8 cellular contexts compared by ENCODE assay signal in the genomic region with DNA sequence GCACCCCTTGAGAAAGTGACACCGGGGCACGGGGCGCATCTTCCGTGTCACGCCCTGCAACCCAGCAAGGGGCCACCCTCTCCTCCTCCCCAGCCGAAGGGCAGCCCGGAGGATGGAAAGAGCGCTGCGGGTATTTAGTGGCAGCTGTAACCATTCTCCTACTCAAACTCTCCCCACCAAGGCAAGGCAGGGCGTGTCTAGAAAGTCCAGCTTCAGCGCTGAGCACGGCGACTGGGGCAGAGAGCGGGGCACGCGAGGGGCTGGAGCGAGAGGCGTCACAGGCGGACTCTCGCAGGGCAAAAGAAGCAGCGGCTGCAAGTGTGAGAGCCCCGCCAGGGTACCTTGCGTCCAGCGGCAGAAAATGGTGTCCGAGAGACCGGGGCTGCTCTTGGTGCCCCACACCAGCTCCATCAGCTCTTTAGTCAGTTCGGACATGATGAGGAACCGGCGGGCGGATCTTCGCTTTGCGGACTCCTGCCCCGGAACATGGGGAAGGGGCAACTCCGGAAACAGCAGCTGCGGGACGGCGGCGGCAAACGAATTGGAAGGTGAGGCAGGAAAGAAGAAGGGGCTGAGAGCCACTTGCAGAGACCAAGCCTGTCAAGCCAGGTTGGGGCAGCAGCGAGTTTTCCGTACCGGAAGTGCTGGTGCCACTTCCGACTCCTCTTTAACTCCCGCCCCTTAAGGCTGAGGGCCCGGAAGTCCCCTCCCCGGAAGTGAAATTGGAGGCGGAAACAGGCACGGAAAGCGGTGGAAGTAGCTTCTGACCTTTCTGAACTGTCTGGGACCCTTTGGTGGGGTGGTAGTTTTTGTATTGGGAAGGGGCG. TPM values are rescaled to one million over a fixed set of nuclear protein-coding genes. Genes with fewer than 3 reads are reported as not detected.
DNase-seq lines count a peak whose midpoint lies in the region; ATAC-seq, FAIRE-seq and TF ChIP-seq lines count a peak whose summit lies in the region.

A gene (minus strand): TSS at position 643 of the 827 bp plus-strand sequence. CDS start 208 bp downstream, at position 435.

- intact Hi-C loops in activated B cell treated with CpG ODN at 0.5 μM for 24 hours (cut with micrococcal nuclease): loop anchor here (1.0 to 2.0 kb wide), 3 partner anchors 577 to 1341 kb away; a partner anchor contains a TSS

- peak; percentile 83 for ATAC-seq in GM18861 (IDR thresholded peaks at IDR 0.05; ENCODE audit: unreplicated experiment)
- ATAC-seq in HG03095 (IDR thresholded peaks at IDR 0.05; ENCODE audit: unreplicated experiment): peak; percentile 93
- peak; percentile 92 for ATAC-seq in activated B cell treated with CpG ODN at 0.5 μM for 24 hours (ENCODE audit: low read depth)

- H3K27ac Mint-ChIP-seq in activated B cell treated with CpG ODN at 0.5 μM for 24 hours: peak within 1 kb of the TSS; percentile 92

- POLR2A ChIA-PET in activated B cell treated with CpG ODN at 0.5 μM for 24 hours (lab: Charles Lee): interaction anchor here (1.3 to 1.8 kb wide), 2 partner anchors 577 to 957 kb away, joined by 8 to 18 read pairs; a partner anchor contains a TSS

- H3K4me1 Mint-ChIP-seq in activated B cell treated with CpG ODN at 0.5 μM for 24 hours: peaks cover 39% of the 10 kb centered on the region

- H3K9me3 Mint-ChIP-seq in activated B cell treated with CpG ODN at 0.5 μM for 24 hours: no peaks in the 10 kb centered on the region

- peak within 1 kb of the TSS; percentile 99 for H3K4me3 Mint-ChIP-seq in activated B cell treated with CpG ODN at 0.5 μM for 24 hours

- no peak for TF ChIP-seq CTCF in activated B cell treated with CpG ODN at 0.5 μM for 24 hours (IDR thresholded peaks at IDR 0.05)

- H3K27me3 Mint-ChIP-seq in activated B cell treated with CpG ODN at 0.5 μM for 24 hours: peaks cover 16% of the 10 kb centered on the region

- H3K36me3 Mint-ChIP-seq in activated B cell treated with CpG ODN at 0.5 μM for 24 hours (ENCODE audit: low read depth): peaks cover 15% of the 10 kb centered on the region

- in situ Hi-C loops in ACHN (cut with HindIII; ENCODE audit: low pct_ligation_motif_present, low pct_unique_long_range_greater_than_20kb, low sequenced_read_pairs): no loop called here

- CTCF ChIA-PET in activated B cell treated with CpG ODN at 0.5 μM for 24 hours (lab: Charles Lee): interaction anchor here (0.9 kb wide), 1 partner anchor 42 kb away, joined by 3 read pairs; no protein-coding TSS in a partner anchor

- peak; percentile 61 for FAIRE-seq in islet of Langerhans (lab: Jason Lieb, UNC)

- DNase-seq in ACHN (peak; percentile 72), NCI-H2227 treated with DMSO at 0.1 percent for 48 hours (lab: John Stamatoyannopoulos, UW) (peak; percentile 68), activated B cell treated with CpG ODN at 0.5 μM for 24 hours (peak; percentile 76)
- DNase-seq in central memory CD4-positive, alpha-beta T cell: peak; percentile 75
- DNase-seq in stimulated activated CD4-positive, alpha-beta T cell treated with anti-CD3 and anti-CD28 coated beads, Interleukin-12 subunit alpha, Interleukin-12 subunit beta, amount 100 ng/mL, for 24 hours (ENCODE audit: low read depth in 2 of 2): peak; percentile 67 to 72

RNA-seq across cellular contexts. Expression of the gene that starts here (rescaled TPM):
- total RNA-seq in activated B cell treated with CpG ODN at 0.5 μM for 24 hours: 23.2 and 23.4 TPM in 2 replicates

Comparison
In these comparisons a context has a peak if more than half of its experiments do, and no peak if none do; other contexts are left out.
1. Peak in every context shown above with its lines: DNase-seq and ATAC-seq.